8 cellular contexts compared by ENCODE assay signal in genomic region chr20:39264506-39265172, GRCh38.
A peak's percentile ranks its signal among the peaks of the same experiment; 100 is the strongest.
DNase-seq lines count a peak whose midpoint lies in the region; ATAC-seq and TF ChIP-seq lines count a peak whose summit lies in the region.

No MANE protein-coding gene starts in this region.

- no peak overlapping the region for H3K4me3 ChIP-seq in Caco-2 (ENCODE audit: low read depth, low read length)
- H3K4me3 ChIP-seq in fibroblast of pulmonary artery (replicated peaks; ENCODE audit: low read depth, low read length), result no peak overlapping the region

- no peaks in the 10 kb centered on the region for H3K27me3 ChIP-seq in Caco-2 (replicated peaks; ENCODE audit: control insufficient read depth, insufficient read depth, low read length)

- no peaks in the 10 kb centered on the region for H3K36me3 Mint-ChIP-seq in Caco-2 (ENCODE audit: insufficient read depth, unreplicated experiment)
- no peaks in the 10 kb centered on the region for H3K36me3 Mint-ChIP-seq in neural crest cell (ENCODE audit: low read depth)

- H3K4me1 Mint-ChIP-seq in Caco-2 (ENCODE audit: low read depth, unreplicated experiment) (no peaks in the 10 kb centered on the region), neural crest cell (peaks cover 11% of the 10 kb centered on the region)

- no peak overlapping the region for H3K27ac Mint-ChIP-seq in Caco-2 (ENCODE audit: unreplicated experiment)
- H3K27ac Mint-ChIP-seq in neural crest cell (ENCODE audit: unreplicated experiment), result no peak overlapping the region

- H3K9me3 ChIP-seq in Caco-2, result no peaks in the 10 kb centered on the region

- ATAC-seq in HG03442 (IDR thresholded peaks at IDR 0.05; ENCODE audit: unreplicated experiment), result no peak

- no peaks in the 10 kb centered on the region for H3K36me3 ChIP-seq in Caco-2 (ENCODE audit: control insufficient read depth, insufficient read depth, low read length)

- no peaks in the 10 kb centered on the region for H3K4me1 ChIP-seq in Caco-2

- H3K27me3 Mint-ChIP-seq in Caco-2 (ENCODE audit: insufficient read depth, unreplicated experiment) (peaks cover 23% of the 10 kb centered on the region), neural crest cell (ENCODE audit: low read depth) (peaks cover 6% of the 10 kb centered on the region)

- TF ChIP-seq CTCF in Caco-2 (IDR thresholded peaks at IDR 0.05; ENCODE audit: insufficient read depth in 1 of 2, low read depth in 1 of 2, low read length in 1 of 2, severe bottlenecking in 1 of 2, unreplicated experiment in 1 of 2) (peak; percentile 98 to 99), fibroblast of pulmonary artery (IDR thresholded peaks at IDR 0.05; ENCODE audit: low read length, missing control alignments) (peak; percentile 97), neural crest cell (conservative IDR thresholded peaks at IDR 0.05) (peak; percentile 91)

- H3K4me3 Mint-ChIP-seq in Caco-2 (ENCODE audit: unreplicated experiment) (no peak overlapping the region), neural crest cell (no peak overlapping the region)

- BruUV-seq in Caco-2 (replicated peaks; lab: Mats Ljungman, UMichigan), result no TSS peak

- POLR2A ChIA-PET in Caco-2 (lab: Charles Lee), result no interaction called here
- POLR2A ChIA-PET in HEK293T (lab: Yijun Ruan, JAX), result no interaction called here

- DNase-seq in Caco-2 (peak; percentile 77 to 81), HEK293T (ENCODE audit: extremely low spot score) (peak; percentile 71), NCI-H526 (lab: John Stamatoyannopoulos, UW) (peak; percentile 41 to 76), fibroblast of pulmonary artery (ENCODE audit: low read depth) (peak; percentile 79), neural crest cell (ENCODE audit: low read depth, low spot score) (peak; percentile 71), ureter (ENCODE audit: low spot score) (peak; percentile 64)
- DNase-seq in activated CD8-positive, alpha-beta memory T cell treated with anti-CD3 and anti-CD28 coated beads for 24 hours, result peak; percentile 66

- CTCF ChIA-PET in Caco-2 (lab: Charles Lee) (interaction anchor here (0.7 to 3.6 kb wide), 16 partner anchors 8 to 609 kb away, joined by 3 to 15 read pairs (median 3); no protein-coding TSS in a partner anchor), HEK293T (lab: Yijun Ruan, JAX) (interaction anchor here (0.6 to 1.2 kb wide), 7 partner anchors 11 to 1701 kb away, joined by 3 to 5 read pairs (median 3); no protein-coding TSS in a partner anchor)

- intact Hi-C loops in Caco-2 (cut with micrococcal nuclease; ENCODE audit: unreplicated experiment), result loop anchor here (1.0 kb wide), 1 partner anchor 152 kb away; no protein-coding TSS in a partner anchor

- no peaks in the 10 kb centered on the region for H3K9me3 Mint-ChIP-seq in Caco-2 (ENCODE audit: unreplicated experiment)
- no peaks in the 10 kb centered on the region for H3K9me3 Mint-ChIP-seq in neural crest cell

TF ChIP-seq in HEK293T, 16 proteins besides CTCF, POLR2A, EP300 and RAD21:
- TF ChIP-seq ELF4 (IDR thresholded peaks at IDR 0.05) (no peak), L3MBTL2 (conservative IDR thresholded peaks at IDR 0.05) (no peak)
